ENCODE assay signal across 8 cellular contexts in genomic region chr20:36856691-36857635, GRCh38. TPM values are rescaled to one million over a fixed set of nuclear protein-coding genes. Genes with fewer than 3 reads are reported as not detected.
DNase-seq lines count a peak whose midpoint lies in the region; ATAC-seq lines count a peak whose summit lies in the region.

No MANE protein-coding gene starts in this region.

- DNase-seq in COLO668 (lab: John Stamatoyannopoulos, UW; ENCODE audit: unreplicated experiment) = peak; percentile 39
- peak; percentile 87 for DNase-seq in RPMI7951 (ENCODE audit: low read depth)
- DNase-seq in central memory CD8-positive, alpha-beta T cell (ENCODE audit: low spot score in 2 of 2) = no peak
- no peak for DNase-seq in naive B cell
- DNase-seq in hippocampal formation (lab: John Stamatoyannopoulos, UW) = no peak
- no peak for DNase-seq in NOMO-1 treated with DMSO at 0.1 percent for 48 hours (lab: John Stamatoyannopoulos, UW; ENCODE audit: unreplicated experiment)

- no peak overlapping the region for H3K4me3 Mint-ChIP-seq in central memory CD8-positive, alpha-beta T cell
- peak overlapping the region in 2 of 8 donors; percentile 15 to 44 for H3K4me3 Mint-ChIP-seq in naive B cell

- H3K27me3 Mint-ChIP-seq in central memory CD8-positive, alpha-beta T cell = no peaks in the 10 kb centered on the region
- H3K27me3 Mint-ChIP-seq in naive B cell = no peaks in the 10 kb centered on the region

- peaks cover 11% of the 10 kb centered on the region for H3K4me1 Mint-ChIP-seq in central memory CD8-positive, alpha-beta T cell
- peaks cover 63 to 79% (median 76%) of the 10 kb centered on the region in 3 donors for H3K4me1 Mint-ChIP-seq in naive B cell

- ATAC-seq in central memory CD8-positive, alpha-beta T cell (replicated peaks; ENCODE audit: extremely low read depth, poor library complexity, severe bottlenecking) = peak; percentile 14
- peak; percentile 34 to 67 for ATAC-seq in naive B cell (ENCODE audit: low read depth in 2 of 2)
- no peak for ATAC-seq in GM18868 (IDR thresholded peaks at IDR 0.05; ENCODE audit: unreplicated experiment)
- no peak for ATAC-seq in GM21360 (IDR thresholded peaks at IDR 0.05; ENCODE audit: unreplicated experiment)

- H3K36me3 Mint-ChIP-seq in central memory CD8-positive, alpha-beta T cell (ENCODE audit: insufficient read depth) = peaks cover 1% of the 10 kb centered on the region
- no peaks in the 10 kb centered on the region for H3K36me3 Mint-ChIP-seq in naive B cell

- peak overlapping the region; percentile 5 for H3K27ac Mint-ChIP-seq in central memory CD8-positive, alpha-beta T cell (ENCODE audit: low read depth)
- H3K27ac Mint-ChIP-seq in naive B cell = peak overlapping the region; percentile 4 to 66 (median 20)

- H3K9me3 Mint-ChIP-seq in central memory CD8-positive, alpha-beta T cell = no peaks in the 10 kb centered on the region
- H3K9me3 Mint-ChIP-seq in naive B cell = no peaks in the 10 kb centered on the region

RNA-seq across cellular contexts. Expression of gene TLDC2, which starts 19.0 kb away (rescaled TPM):
- 0.39 TPM in 1 of 2 replicates, not detected in the other for total RNA-seq in RPMI7951 (2014; rRNA removed; shearing (Covaris generic))
- under 1 TPM in 1 of 6 donors, not detected in 5; 0.27 TPM for polyA plus RNA-seq in naive B cell (ENCODE audit: low read depth in 6 of 6)

Comparison
In these comparisons a context has a peak if more than half of its experiments do, and no peak if none do; other contexts are left out.
1. DNase-seq: peak in COLO668 (single experiment) and RPMI7951 (single experiment); none in central memory CD8-positive, alpha-beta T cell (0 of 2), naive B cell (single experiment), hippocampal formation (0 of 2) and NOMO-1 treated with DMSO at 0.1 percent for 48 hours (single experiment).
2. ATAC-seq: peak in central memory CD8-positive, alpha-beta T cell (single experiment) and naive B cell (2 of 2); none in GM18868 (single experiment) and GM21360 (single experiment).